In genomic region chr14:99952453-99952852, GRCh38 we compare ENCODE assay signal across 29 cellular contexts.
"Had no signal": no experiment of that assay in that cellular context is flagged by ENCODE, and none has a peak within 500 bp of the region (broad histone marks: within the 10 kb centered on the region; RNA-seq: fewer than 3 reads in every experiment).

No MANE protein-coding gene starts in this region.

- FAIRE-seq: bronchial epithelial cell had no signal

- H3K4me1 ChIP-seq: ascending aorta, SJCRH30 had no signal

- H3K9me3 Mint-ChIP-seq: activated T-helper 2 cell treated with anti-CD3 and anti-CD28 coated beads, Interferon-gamma antibody, Interleukin-2, Interleukin-4, amounts not matched to agents 10 μg/mL and 5 μg/mL and 100 μg/mL, durations not matched to agents 14 hours and 24 hours and 36 hours had no signal

- DNase-seq: activated CD4-positive, alpha-beta T cell treated with anti-CD3 and anti-CD28 coated beads, Interleukin-2, amount 10 ng/mL, durations not matched to agents 24 days and 14 days; activated CD4-positive, alpha-beta T cell treated with anti-CD3 and anti-CD28 coated beads, Interleukin-2, amount 50 U/mL, for 48 hours; activated CD8-positive, alpha-beta memory T cell treated with anti-CD3 and anti-CD28 coated beads, Interleukin-2, amount 50 U/mL, for 48 hours; activated gamma-delta T cell treated with Interleukin-2 at 50 U/mL for 16 hours; activated naive CD4-positive, alpha-beta T cell treated with anti-CD3 and anti-CD28 coated beads, Interleukin-2, amount 10 ng/mL, durations not matched to agents 7 days and 5 days; activated T-cell treated with anti-CD3 and anti-CD28 coated beads, Interleukin-2, amount 50 U/mL, for 1 hour; amniotic stem cell; body of pancreas; IMR-90; Kasumi-1; KBM-7; NCI-H1092; NCI-H1417; NCI-H1930; NCI-H2171; NCI-H2227 treated with DMSO at 0.1 percent for 48 hours; NCI-H446 treated with DMSO at 0.1 percent for 48 hours; NCI-H526 treated with DMSO at 0.1 percent for 48 hours; NCI-H82; OCI-M1; Right ventricle myocardium superior; RPMI8226; SJCRH30; SK-N-SH had no signal

- H3K36me3 ChIP-seq: ascending aorta, SJCRH30 had no signal

- H3K9me3 ChIP-seq: ascending aorta, body of pancreas, SJCRH30, SK-N-SH had no signal

- H3K27ac Mint-ChIP-seq: activated CD4-positive, alpha-beta T cell treated with anti-CD3 and anti-CD28 coated beads, Interleukin-2, amount 10 ng/mL, durations not matched to agents 24 days and 14 days; activated T-helper 2 cell treated with anti-CD3 and anti-CD28 coated beads, Interferon-gamma antibody, Interleukin-2, Interleukin-4, amounts not matched to agents 10 μg/mL and 5 μg/mL and 100 μg/mL, durations not matched to agents 14 hours and 24 hours and 36 hours had no signal

- H3K27ac ChIP-seq: ascending aorta, body of pancreas, SJCRH30 had no signal

- H3K27me3 ChIP-seq: ascending aorta, body of pancreas, SJCRH30 had no signal

- H3K4me3 Mint-ChIP-seq: activated CD4-positive, alpha-beta T cell treated with anti-CD3 and anti-CD28 coated beads, Interleukin-2, amount 10 ng/mL, durations not matched to agents 24 days and 14 days; activated naive CD4-positive, alpha-beta T cell treated with anti-CD3 and anti-CD28 coated beads, Interleukin-2, amount 10 ng/mL, durations not matched to agents 7 days and 5 days had no signal

- H3K4me3 ChIP-seq: ascending aorta, body of pancreas, SJCRH30 had no signal

- H3K4me1 Mint-ChIP-seq: activated CD4-positive, alpha-beta T cell treated with anti-CD3 and anti-CD28 coated beads, Interleukin-2, amount 10 ng/mL, durations not matched to agents 24 days and 14 days; activated naive CD4-positive, alpha-beta T cell treated with anti-CD3 and anti-CD28 coated beads, Interleukin-2, amount 10 ng/mL, durations not matched to agents 7 days and 5 days had no signal

- ATAC-seq: activated CD4-positive, CD25-positive, alpha-beta regulatory T cell treated with anti-CD3 and anti-CD28 coated beads, Interleukin-2, amount 50 U/mL, for 24 hours; body of pancreas; Panc1 had no signal

- H3K9ac ChIP-seq: SK-N-SH had no signal

- H3K4me2 ChIP-seq: SK-N-SH had no signal
